Comparison of ENCODE assay signal across 25 cellular contexts in the genomic region with DNA sequence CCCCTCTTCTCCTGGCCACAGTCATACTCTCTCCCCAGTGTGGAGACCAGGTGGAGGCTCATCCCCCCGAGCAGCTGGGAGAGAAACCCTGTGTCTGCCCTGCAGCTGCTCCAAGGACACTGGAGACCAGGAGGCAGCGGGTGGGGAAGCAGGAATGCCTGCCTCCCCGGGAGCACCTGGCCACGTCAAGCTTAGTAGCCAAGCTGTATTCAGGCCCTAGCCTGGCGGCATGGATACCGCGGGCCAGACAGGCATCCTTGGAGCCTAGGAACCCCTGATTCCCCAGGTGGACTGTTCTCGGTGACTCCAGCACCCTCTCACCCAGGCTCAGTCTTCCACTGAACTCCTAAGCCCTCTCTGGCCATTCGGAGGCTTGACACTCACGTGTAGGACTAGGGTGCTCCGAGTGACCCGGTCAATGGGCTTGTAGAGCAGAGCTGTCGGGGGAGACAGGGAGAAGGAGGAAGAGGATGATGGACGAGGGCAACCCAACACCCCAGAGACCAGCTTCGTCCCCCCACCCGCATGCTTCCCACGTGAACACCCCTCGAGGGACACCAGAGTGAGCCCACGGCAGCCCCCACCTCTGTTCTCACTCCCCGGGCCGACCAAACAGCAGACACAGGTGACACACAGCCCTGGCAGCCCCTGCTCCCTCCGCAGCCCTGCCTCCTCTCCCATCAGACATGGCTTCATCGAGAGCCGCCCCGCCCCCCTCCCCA.
DNase-seq lines count a peak whose midpoint lies in the region; ATAC-seq, FAIRE-seq and TF ChIP-seq lines count a peak whose summit lies in the region.
"Had no signal": no experiment of that assay in that cellular context is flagged by ENCODE, and none has a peak within 500 bp of the region (broad histone marks: within the 10 kb centered on the region; RNA-seq: fewer than 3 reads in every experiment).

No MANE protein-coding gene starts in this region.

- DNase-seq in A549 (ENCODE audit: low read depth in 1 of 2, low spot score in 1 of 2): no peak
- peak; percentile 41 for DNase-seq in CD14-positive monocyte (ENCODE audit: low spot score)
- DNase-seq in NCI-H524 treated with DMSO at 0.1 percent for 48 hours (lab: John Stamatoyannopoulos, UW): peak; percentile 25
- peak; percentile 59 for DNase-seq in kidney
- DNase-seq in activated T-cell treated with anti-CD3 and anti-CD28 coated beads, Interleukin-2, amount 50 U/mL, for 24 hours: no peak
- DNase-seq in esophagus muscularis mucosa (ENCODE audit: extremely low spot score): no peak
- DNase-seq in HUDEP-2 (lab: John Stamatoyannopoulos, UW; ENCODE audit: unreplicated experiment in 76 of 76): no peak
- no peak for DNase-seq in stimulated activated CD4-positive, alpha-beta T cell treated with anti-CD3 and anti-CD28 coated beads, Interleukin-4, amount 100 ng/mL, for 24 hours
- DNase-seq: activated B cell treated with CpG ODN at 0.5 μM for 24 hours; activated CD4-positive, alpha-beta T cell treated with anti-CD3 and anti-CD28 coated beads, Interleukin-2, amount 50 U/mL, for 48 hours; activated T-cell treated with anti-CD3 and anti-CD28 coated beads for 4 hours; amygdala; MG63; NCI-H2029 treated with DMSO at 0.1 percent for 48 hours; nucleus accumbens had no signal

- intact Hi-C loops in CD14-positive monocyte (cut with micrococcal nuclease) (no loop called here), kidney (cut with DNase I) (no loop called here), esophagus muscularis mucosa (cut with DNase I) (no loop called here)

- H3K4me2 ChIP-seq in A549: no peak overlapping the region

- no peak for TF ChIP-seq POLR2A in A549 (IDR thresholded peaks at IDR 0.05; ENCODE audit: low read length)
- TF ChIP-seq POLR2A in esophagus muscularis mucosa (IDR thresholded peaks at IDR 0.05; ENCODE audit: low read depth): no peak

- no peaks in the 10 kb centered on the region for H3K27me3 ChIP-seq in esophagus muscularis mucosa
- H3K27me3 ChIP-seq: heart left ventricle, MG63, Peyer's patch had no signal

- no peak for FAIRE-seq in A549 (lab: Jason Lieb, UNC)
- FAIRE-seq in kidney (lab: Jason Lieb, UNC): no peak
- FAIRE-seq: endothelial cell of umbilical vein, urothelium cell line had no signal

- peak; percentile 18 to 45; a peak in 3 of 6 replicates for ATAC-seq in A549
- ATAC-seq: heart left ventricle, SK-N-SH treated with all-trans-retinoic acid at 6 μM for 48 hours had no signal

- peak overlapping the region in 2 of 7 donors; percentile 10 to 40 for H3K27ac Mint-ChIP-seq in CD14-positive monocyte
- no peak overlapping the region for H3K27ac Mint-ChIP-seq in activated T-cell treated with anti-CD3 and anti-CD28 coated beads, Interleukin-2, amount 50 U/mL, for 24 hours
- H3K27ac Mint-ChIP-seq: activated B cell treated with CpG ODN at 0.5 μM for 24 hours; IgD-negative memory B cell; T-helper 2 cell treated with Interferon-gamma antibody and Interleukin-4, amounts not matched to agents 5 μg/mL and 100 μg/mL, for 36 hours had no signal

- TF ChIP-seq RAD21 in A549 (conservative IDR thresholded peaks at IDR 0.05 in 1 of 2, IDR thresholded peaks at IDR 0.05 in 1 of 2): no peak

- H3K4me1 ChIP-seq in A549 (no peaks in the 10 kb centered on the region), kidney (ENCODE audit: control insufficient read depth in 1 of 2, insufficient read depth in 1 of 2, low read depth in 1 of 2, low read length in 2 of 2) (no peaks in the 10 kb centered on the region), esophagus muscularis mucosa (peaks cover 3 to 15% (median 6%) of the 10 kb centered on the region in 4 donors)

- POLR2A ChIA-PET in A549 (lab: Yijun Ruan, JAX): no interaction called here

- H3K9me3 Mint-ChIP-seq in CD14-positive monocyte: peaks cover 0 to 6% (median 2%) of the 10 kb centered on the region in 7 donors
- no peaks in the 10 kb centered on the region for H3K9me3 Mint-ChIP-seq in activated T-cell treated with anti-CD3 and anti-CD28 coated beads, Interleukin-2, amount 50 U/mL, for 24 hours
- H3K9me3 Mint-ChIP-seq: activated B cell treated with CpG ODN at 0.5 μM for 24 hours; dendritic cell treated with granulocyte-macrophage colony-stimulating factor and Interleukin-4, amounts not matched to agents 40 ng/mL and 50 ng/mL, for 4 days; IgD-negative memory B cell; T-helper 2 cell treated with Interferon-gamma antibody and Interleukin-4, amounts not matched to agents 5 μg/mL and 100 μg/mL, for 36 hours had no signal

- H3K36me3 ChIP-seq in kidney (ENCODE audit: control insufficient read depth in 1 of 2, insufficient read depth in 2 of 2, low read length in 2 of 2): peaks cover 2 to 5% of the 10 kb centered on the region in 2 donors
- peaks cover 32 to 95% (median 82%) of the 10 kb centered on the region in 4 donors for H3K36me3 ChIP-seq in esophagus muscularis mucosa
- H3K36me3 ChIP-seq: MG63 had no signal

- CTCF ChIA-PET in A549 (lab: Yijun Ruan, JAX): interaction anchor here (0.9 to 1.9 kb wide), 6 partner anchors 11 to 74 kb away, joined by 3 to 7 read pairs (median 4); no protein-coding TSS in a partner anchor

- WGBS in A549 (ENCODE audit: missing lambda C conversion rate): 90% methylated on average over 23 of the region's 25 CpGs
- 72% methylated on average over 14 of the region's 25 CpGs for whole genome bisulfite sequencing in esophagus muscularis mucosa

- no peak overlapping the region for H3K4me3 Mint-ChIP-seq in CD14-positive monocyte
- no peak overlapping the region for H3K4me3 Mint-ChIP-seq in activated T-cell treated with anti-CD3 and anti-CD28 coated beads, Interleukin-2, amount 50 U/mL, for 24 hours
- H3K4me3 Mint-ChIP-seq: activated B cell treated with CpG ODN at 0.5 μM for 24 hours; dendritic cell treated with granulocyte-macrophage colony-stimulating factor and Interleukin-4, amounts not matched to agents 40 ng/mL and 50 ng/mL, for 4 days; IgD-negative memory B cell; T-helper 2 cell treated with Interferon-gamma antibody and Interleukin-4, amounts not matched to agents 5 μg/mL and 100 μg/mL, for 36 hours had no signal

- H3K4me1 Mint-ChIP-seq in CD14-positive monocyte: no peaks in the 10 kb centered on the region
- no peaks in the 10 kb centered on the region for H3K4me1 Mint-ChIP-seq in activated T-cell treated with anti-CD3 and anti-CD28 coated beads, Interleukin-2, amount 50 U/mL, for 24 hours (ENCODE audit: low read depth)
- H3K4me1 Mint-ChIP-seq: activated B cell treated with CpG ODN at 0.5 μM for 24 hours had no signal

- H3K27ac ChIP-seq in A549 (no peak overlapping the region), kidney (ENCODE audit: low read depth in 2 of 2, low read length in 2 of 2) (no peak overlapping the region), esophagus muscularis mucosa (replicated peaks in 1 of 4) (no peak overlapping the region)
- H3K27ac ChIP-seq: HL-60 had no signal

- H3K36me3 Mint-ChIP-seq in CD14-positive monocyte: peaks cover 63 to 94% of the 10 kb centered on the region in 2 donors
- H3K36me3 Mint-ChIP-seq in activated T-cell treated with anti-CD3 and anti-CD28 coated beads, Interleukin-2, amount 50 U/mL, for 24 hours (ENCODE audit: low read depth): peaks cover 66% of the 10 kb centered on the region

- no peaks in the 10 kb centered on the region for H3K27me3 Mint-ChIP-seq in CD14-positive monocyte (ENCODE audit: low read depth in 3 of 3)
- H3K27me3 Mint-ChIP-seq in activated T-cell treated with anti-CD3 and anti-CD28 coated beads, Interleukin-2, amount 50 U/mL, for 24 hours: no peaks in the 10 kb centered on the region
- H3K27me3 Mint-ChIP-seq: activated B cell treated with CpG ODN at 0.5 μM for 24 hours; dendritic cell treated with granulocyte-macrophage colony-stimulating factor and Interleukin-4, amounts not matched to agents 40 ng/mL and 50 ng/mL, for 4 days; IgD-negative memory B cell had no signal

- H3K4me3 ChIP-seq in A549 (no peak overlapping the region), kidney (ENCODE audit: low read length in 2 of 2) (no peak overlapping the region), esophagus muscularis mucosa (no peak overlapping the region)
- H3K4me3 ChIP-seq: heart left ventricle, lung, MG63, Peyer's patch had no signal

- H3K9ac ChIP-seq in kidney (ENCODE audit: low read length in 2 of 2): no peak overlapping the region

- TF ChIP-seq EP300 in A549 (IDR thresholded peaks at IDR 0.05) (no peak), esophagus muscularis mucosa (IDR thresholded peaks at IDR 0.05) (no peak)

- H3K9me3 ChIP-seq in A549 (no peaks in the 10 kb centered on the region), kidney (ENCODE audit: control insufficient read depth in 1 of 2, low read length in 2 of 2) (no peaks in the 10 kb centered on the region), esophagus muscularis mucosa (no peaks in the 10 kb centered on the region)
- H3K9me3 ChIP-seq: heart left ventricle, MG63, Peyer's patch had no signal

- TF ChIP-seq CTCF in A549 (IDR thresholded peaks at IDR 0.05): no peak
- TF ChIP-seq CTCF in CD14-positive monocyte (IDR thresholded peaks at IDR 0.05): no peak
- TF ChIP-seq CTCF in kidney (IDR thresholded peaks at IDR 0.05; ENCODE audit: borderline replicate concordance, extremely low read depth, insufficient read depth): no peak
- no peak for TF ChIP-seq CTCF in esophagus muscularis mucosa (IDR thresholded peaks at IDR 0.05)

TF ChIP-seq in A549, 52 proteins besides CTCF, POLR2A, EP300 and RAD21:
- TF ChIP-seq EHMT2 (IDR thresholded peaks at IDR 0.05; ENCODE audit: low read depth) (no peak), SREBF2 (IDR thresholded peaks at IDR 0.05) (no peak)
TF ChIP-seq in A549: peak in this region for 0.

Comparison
In these comparisons a context has a peak if more than half of its experiments do, and no peak if none do; other contexts are left out.
1. DNase-seq: peak in CD14-positive monocyte (single experiment), NCI-H524 treated with DMSO at 0.1 percent for 48 hours (single experiment) and kidney (single experiment); none in A549 (0 of 2), activated T-cell treated with anti-CD3 and anti-CD28 coated beads, Interleukin-2, amount 50 U/mL, for 24 hours (single experiment), esophagus muscularis mucosa (single experiment), HUDEP-2 (0 of 76) and stimulated activated CD4-positive, alpha-beta T cell treated with anti-CD3 and anti-CD28 coated beads, Interleukin-4, amount 100 ng/mL, for 24 hours (single experiment).